In genomic region chr19:50226536-50226935, GRCh38 we compare ENCODE assay signal across 27 cellular contexts.
"Had no signal": no experiment of that assay in that cellular context is flagged by ENCODE, and none has a peak within 500 bp of the region (broad histone marks: within the 10 kb centered on the region; RNA-seq: fewer than 3 reads in every experiment).

No MANE protein-coding gene starts in this region.

- H3K4me1 ChIP-seq: stomach, suprapubic skin, testis, thyroid gland, tibial artery, tibial nerve, transverse colon, upper lobe of left lung, upper lobe of right lung, uterus, vagina had no signal

- H3K27ac ChIP-seq: stomach, suprapubic skin, testis, thoracic aorta, thyroid gland, tibial artery, tibial nerve, transverse colon, upper lobe of left lung, upper lobe of right lung, uterus, vagina had no signal

- DNase-seq: stimulated activated CD4-positive, alpha-beta T cell treated with anti-CD3 and anti-CD28 coated beads, Interleukin-2, amount 100 ng/mL, for 48 hours; stimulated activated CD4-positive, alpha-beta T cell treated with anti-CD3 and anti-CD28 coated beads, Interleukin-4, amount 100 ng/mL, for 1 hour; stimulated activated CD4-positive, alpha-beta T cell treated with anti-CD3 and anti-CD28 coated beads, Interleukin-4, amount 100 ng/mL, for 24 hours; stimulated activated CD4-positive, alpha-beta T cell treated with anti-CD3 and anti-CD28 coated beads, Interleukin-4, amount 100 ng/mL, for 4 hours; stimulated activated CD8-positive, alpha-beta memory T cell treated with anti-CD3 and anti-CD28 coated beads, Interleukin-4, amount 100 ng/mL, for 48 hours; stimulated activated naive B cell treated with anti-CD40 and anti-IgM and Interleukin-4, amounts not matched to agents 10 μg/mL and 1 μg/mL and 100 μg/mL, for 72 hours; stimulated activated naive CD4-positive, alpha-beta T cell; stimulated activated naive CD4-positive, alpha-beta T cell treated with Interleukin-2 at 50 U/mL for 16 hours; stimulated activated naive CD8-positive, alpha-beta T cell treated with anti-CD3 and anti-CD28 coated beads, Interleukin-15, amount 100 ng/mL, for 72 hours; stimulated activated naive CD8-positive, alpha-beta T cell treated with anti-CD3 and anti-CD28 coated beads, Interleukin-15, Interleukin-2, amounts not matched to agents 100 U/mL and 50 U/mL, for 24 hours; stomach; substantia nigra; testis; thyroid gland; tibial artery; transverse colon; trophoblast cell; upper lobe of left lung; upper lobe of right lung; uterus had no signal

- H3K36me3 ChIP-seq: upper lobe of right lung, uterus had no signal

- H3K4me3 ChIP-seq: stomach, suprapubic skin, testis, thoracic aorta, thyroid gland, tibial artery, tibial nerve, transverse colon, upper lobe of left lung, upper lobe of right lung, uterus, vagina had no signal

- H3K27me3 ChIP-seq: testis, thyroid gland, tibial artery, tibial nerve, transverse colon, upper lobe of left lung, upper lobe of right lung, uterus, vagina had no signal

- ATAC-seq: stimulated activated effector memory CD8-positive, alpha-beta T cell treated with anti-CD3 and anti-CD28 coated beads, Interleukin-12 subunit alpha, Interleukin-12 subunit beta, amount 100 ng/mL, for 72 hours; stimulated activated memory B cell treated with anti-CD40 and anti-IgM and Interleukin-4, amounts not matched to agents 10 μg/mL and 1 μg/mL and 100 μg/mL, for 72 hours; stimulated activated naive B cell treated with anti-CD40 and anti-IgM and Interleukin-4, amounts not matched to agents 10 μg/mL and 1 μg/mL and 100 μg/mL, for 72 hours; stimulated activated naive CD8-positive, alpha-beta T cell treated with anti-CD3 and anti-CD28 coated beads, Interleukin-15, amount 100 ng/mL, for 72 hours; stimulated activated naive CD8-positive, alpha-beta T cell treated with anti-CD3 and anti-CD28 coated beads, Interleukin-15, Interleukin-2, amounts not matched to agents 100 U/mL and 50 U/mL, for 24 hours; upper lobe of right lung had no signal

- FAIRE-seq: urothelium cell line had no signal

- H3K9me3 ChIP-seq: suprapubic skin, testis, thyroid gland, transverse colon, upper lobe of right lung, uterus, vagina had no signal
